Comparison of ENCODE assay signal across 24 cellular contexts in the genomic region with DNA sequence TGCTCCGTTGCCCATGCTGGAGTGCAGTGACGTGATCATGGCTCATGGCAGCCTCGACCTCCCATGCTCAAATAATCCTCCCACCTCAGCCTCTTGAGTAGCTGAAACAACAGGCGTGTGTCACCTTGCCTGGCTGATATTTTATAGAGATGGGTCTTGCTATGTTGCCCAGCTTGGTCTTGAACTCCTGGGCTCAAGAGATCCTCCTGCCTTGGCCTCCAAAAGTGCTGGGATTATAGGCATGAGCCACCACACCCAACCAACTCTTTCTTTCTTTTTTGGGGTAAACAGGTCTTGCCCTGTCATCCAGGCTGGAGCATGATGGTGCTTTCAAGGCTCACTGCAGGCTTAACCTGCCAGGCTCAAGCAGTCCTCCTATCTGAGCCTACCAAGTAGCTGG.
DNase-seq lines count a peak whose midpoint lies in the region; ATAC-seq, FAIRE-seq and TF ChIP-seq lines count a peak whose summit lies in the region.
"Had no signal": no experiment of that assay in that cellular context is flagged by ENCODE, and none has a peak within 500 bp of the region (broad histone marks: within the 10 kb centered on the region; RNA-seq: fewer than 3 reads in every experiment).

No MANE protein-coding gene starts in this region.

- 97% methylated on average over 4 of the region's 4 CpGs for WGBS in HepG2 (ENCODE audit: low lambda C conversion rate)
- 93% methylated on average over 3 of the region's 4 CpGs for WGBS in right lobe of liver (ENCODE audit: insufficient coverage, low coverage, low lambda C conversion rate, missing lambda C conversion rate)

- H2AFZ ChIP-seq in HepG2 (ENCODE audit: low read length), result no peak overlapping the region

- no TSS peak for BruUV-seq in HepG2 (replicated peaks; lab: Mats Ljungman, UMichigan)

- H3K27ac ChIP-seq in HepG2 (ENCODE audit: extremely low read length, insufficient read depth, low read length), result no peak overlapping the region
- H3K27ac ChIP-seq in right lobe of liver, result no peak overlapping the region
- H3K27ac ChIP-seq: 22Rv1; BLaER1 treated with 17β-estradiol and CSF1 and Interleukin-3, amounts not matched to agents 10 nM and 100 nM; C4-2B had no signal

- TF ChIP-seq POLR2A in HepG2 (IDR thresholded peaks at IDR 0.05; ENCODE audit: insufficient read depth in 1 of 2, low read depth in 2 of 2, low read length in 2 of 2) (no peak), right lobe of liver (IDR thresholded peaks at IDR 0.05) (no peak)

- H3K27ac Mint-ChIP-seq in WTC11 (no peak overlapping the region), CD14-positive monocyte (peak overlapping the region in 1 of 7 donors; percentile 27)
- H3K27ac Mint-ChIP-seq: B cell; CD4-positive, alpha-beta memory T cell; CD4-positive, CD25-positive, alpha-beta regulatory T cell; CD8-positive, alpha-beta memory T cell had no signal

- H4K20me1 ChIP-seq in HepG2 (ENCODE audit: insufficient read depth, low read length), result no peaks in the 10 kb centered on the region
- H4K20me1 ChIP-seq: BLaER1 treated with 17β-estradiol and CSF1 and Interleukin-3, amounts not matched to agents 10 nM and 100 nM had no signal

- in situ Hi-C loops in HepG2 (cut with HindIII; ENCODE audit: extremely low pct_ligation_motif_present, low pct_unique_long_range_greater_than_20kb), result no loop called here

- no peaks in the 10 kb centered on the region for H3K27me3 ChIP-seq in HepG2 (ENCODE audit: control insufficient read depth in 1 of 2, insufficient read depth in 2 of 2, low read length in 2 of 2)
- H3K27me3 ChIP-seq in right lobe of liver, result no peaks in the 10 kb centered on the region
- H3K27me3 ChIP-seq: BLaER1 treated with 17β-estradiol and CSF1 and Interleukin-3, amounts not matched to agents 10 nM and 100 nM had no signal

- H3K4me1 ChIP-seq in HepG2 (ENCODE audit: insufficient read depth, low read length), result peaks cover 8% of the 10 kb centered on the region
- no peaks in the 10 kb centered on the region for H3K4me1 ChIP-seq in right lobe of liver
- H3K4me1 ChIP-seq: BLaER1 treated with 17β-estradiol and CSF1 and Interleukin-3, amounts not matched to agents 10 nM and 100 nM had no signal

- POLR2A ChIA-PET in HepG2 (lab: Yijun Ruan, JAX), result no interaction called here
- POLR2A ChIA-PET in WTC11 (lab: Charles Lee), result no interaction called here

- no peak overlapping the region for H3K4me3 Mint-ChIP-seq in WTC11
- no peak overlapping the region for H3K4me3 Mint-ChIP-seq in CD14-positive monocyte
- H3K4me3 Mint-ChIP-seq: B cell; CD4-positive, alpha-beta memory T cell; CD4-positive, CD25-positive, alpha-beta regulatory T cell; CD8-positive, alpha-beta memory T cell had no signal

- no peak overlapping the region for H3K4me2 ChIP-seq in HepG2 (ENCODE audit: low read depth, low read length)
- H3K4me2 ChIP-seq: A549; BLaER1 treated with 17β-estradiol and CSF1 and Interleukin-3, amounts not matched to agents 10 nM and 100 nM had no signal

- CTCF ChIA-PET in HepG2 (lab: Yijun Ruan, JAX; ENCODE audit: low intra/inter-chr PET ratio, low total read pairs), result no interaction called here
- CTCF ChIA-PET in WTC11 (lab: Charles Lee), result no interaction called here

- H3K27me3 Mint-ChIP-seq in WTC11 (ENCODE audit: low read depth), result no peaks in the 10 kb centered on the region
- peaks cover 0 to 3% (median 0%) of the 10 kb centered on the region in 3 donors for H3K27me3 Mint-ChIP-seq in CD14-positive monocyte (ENCODE audit: low read depth in 3 of 3)
- H3K27me3 Mint-ChIP-seq: B cell; CD4-positive, alpha-beta memory T cell; CD4-positive, CD25-positive, alpha-beta regulatory T cell; CD8-positive, alpha-beta memory T cell had no signal

- TF ChIP-seq RAD21 in HepG2 (CRISPR knock-in tag; IDR thresholded peaks at IDR 0.05), result no peak

- peaks cover 10% of the 10 kb centered on the region for H3K4me1 Mint-ChIP-seq in WTC11
- no peaks in the 10 kb centered on the region for H3K4me1 Mint-ChIP-seq in CD14-positive monocyte
- H3K4me1 Mint-ChIP-seq: B cell; CD8-positive, alpha-beta memory T cell had no signal

- H3K4me3 ChIP-seq in HepG2 (replicated peaks in 1 of 3; ENCODE audit: insufficient read depth in 1 of 3, low read depth in 2 of 3, low read length in 3 of 3) (no peak overlapping the region), right lobe of liver (no peak overlapping the region)
- H3K4me3 ChIP-seq: A549; BLaER1 treated with 17β-estradiol and CSF1 and Interleukin-3, amounts not matched to agents 10 nM and 100 nM had no signal

- no peak for DNase-seq in HepG2 (ENCODE audit: low spot score)
- DNase-seq in right lobe of liver, result no peak
- no peak for DNase-seq in WTC11 (ENCODE audit: low spot score)
- DNase-seq in CD14-positive monocyte (ENCODE audit: low spot score), result no peak
- no peak for DNase-seq in NCI-H524 treated with DMSO at 0.1 percent for 48 hours (lab: John Stamatoyannopoulos, UW)
- DNase-seq: AML-193; CD4-positive, alpha-beta memory T cell; CD4-positive, CD25-positive, alpha-beta regulatory T cell; CD8-positive, alpha-beta memory T cell; COR-L47; DMS 273 treated with DMSO at 0.1 percent for 48 hours; DMS153; DMS53; DMS79; DND-41; GF-D8 had no signal

- H3K9ac ChIP-seq in HepG2 (ENCODE audit: insufficient read depth, low read depth, low read length), result no peak overlapping the region
- H3K9ac ChIP-seq: BLaER1 treated with 17β-estradiol and CSF1 and Interleukin-3, amounts not matched to agents 10 nM and 100 nM had no signal

- no peaks in the 10 kb centered on the region; the same call in 1 of the 2 replicates for H3K9me3 Mint-ChIP-seq in WTC11
- peaks cover 0 to 3% (median 2%) of the 10 kb centered on the region in 7 donors for H3K9me3 Mint-ChIP-seq in CD14-positive monocyte

- H3K36me3 Mint-ChIP-seq in WTC11 (peaks cover 6% of the 10 kb centered on the region; the same call in 1 of the 2 replicates), CD14-positive monocyte (peaks cover 6 to 9% of the 10 kb centered on the region in 2 donors)

- H3K36me3 ChIP-seq in HepG2 (replicated peaks in 1 of 2; ENCODE audit: control insufficient read depth in 1 of 2, insufficient read depth in 2 of 2, low read length in 2 of 2), result no peaks in the 10 kb centered on the region; a peak in 1 of 5 replicates
- no peaks in the 10 kb centered on the region for H3K36me3 ChIP-seq in right lobe of liver

- FAIRE-seq in HepG2 (lab: Jason Lieb, UNC), result no peak
- FAIRE-seq: A549, G401.6, GM12891, GM19239 had no signal

- ATAC-seq in HepG2 (no peak), right lobe of liver (no peak), WTC11 (no peak)
- ATAC-seq: A549 had no signal

- H3K9me3 ChIP-seq in HepG2 (ENCODE audit: low read length) (no peaks in the 10 kb centered on the region), right lobe of liver (no peaks in the 10 kb centered on the region)
- H3K9me3 ChIP-seq: A549 had no signal

- TF ChIP-seq EP300 in HepG2 (IDR thresholded peaks at IDR 0.05; ENCODE audit: low read depth in 2 of 2, low read length in 2 of 2) (no peak), HepG2 (CRISPR knock-in tag; IDR thresholded peaks at IDR 0.05; ENCODE audit: borderline replicate concordance) (no peak)

- no peaks in the 10 kb centered on the region for H3K79me2 ChIP-seq in HepG2 (ENCODE audit: insufficient read depth, low read length)

- TF ChIP-seq CTCF in HepG2 (CRISPR knock-in tag; IDR thresholded peaks at IDR 0.05), result no peak
- no peak for TF ChIP-seq CTCF in right lobe of liver (IDR thresholded peaks at IDR 0.05)
- TF ChIP-seq CTCF in WTC11 (IDR thresholded peaks at IDR 0.05), result no peak
- no peak for TF ChIP-seq CTCF in CD14-positive monocyte (IDR thresholded peaks at IDR 0.05)

- intact Hi-C loops in HepG2 (cut with micrococcal nuclease; ENCODE audit: unreplicated experiment), result no loop called here
- intact Hi-C loops in right lobe of liver (cut with DNase I), result no loop called here
- intact Hi-C loops in CD14-positive monocyte (cut with micrococcal nuclease), result no loop called here

TF ChIP-seq in HepG2, 621 proteins besides CTCF, POLR2A, EP300 and RAD21:
- TF ChIP-seq ZNF121 (CRISPR knock-in tag; IDR thresholded peaks at IDR 0.05), result peak; percentile 72
- TF ChIP-seq ZNF34 (CRISPR knock-in tag; IDR thresholded peaks at IDR 0.05; ENCODE audit: borderline replicate concordance), result no peak

TF ChIP-seq in WTC11, 78 proteins besides CTCF, POLR2A, EP300 and RAD21:
- TF ChIP-seq SP1 (CRISPR knock-in tag; conservative IDR thresholded peaks at IDR 0.05) (no peak), ZSCAN18 (CRISPR knock-in tag; IDR thresholded peaks at IDR 0.05) (no peak), ZNF121 (CRISPR knock-in tag; IDR thresholded peaks at IDR 0.05) (peak; percentile 66; the same call in 1 of the 2 replicates)

Comparison
In these comparisons a context has a peak if more than half of its experiments do, and no peak if none do; other contexts are left out.
1. Of the 50 proteins assayed by ChIP-seq in both HepG2 and WTC11: peak only in HepG2: none; only in WTC11: none; in both: ZNF121; in neither: 49.